Comparison of ENCODE assay signal across 25 cellular contexts in the genomic region with DNA sequence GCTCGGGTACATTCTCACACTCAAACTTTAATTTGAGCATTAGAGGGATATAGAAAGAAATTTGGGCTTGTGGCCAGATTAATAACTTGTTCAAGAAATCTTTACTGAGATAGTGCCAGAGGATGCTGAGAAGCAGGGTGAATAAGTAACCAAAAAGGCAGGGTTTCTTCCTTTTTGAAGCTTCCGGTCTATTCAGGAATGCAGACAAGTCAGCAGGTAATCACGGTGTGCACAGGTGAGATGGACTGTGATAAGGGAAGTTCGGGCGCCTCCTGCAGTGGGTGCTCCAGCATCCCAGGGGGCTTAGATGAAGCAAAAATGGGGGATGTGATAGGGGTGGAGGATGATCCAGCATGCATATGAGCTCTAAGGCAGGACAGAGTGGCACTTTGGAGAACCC. TPM values are rescaled to one million over a fixed set of nuclear protein-coding genes. Genes with fewer than 3 reads are reported as not detected.
DNase-seq lines count a peak whose midpoint lies in the region; ATAC-seq and TF ChIP-seq lines count a peak whose summit lies in the region.
"Had no signal": no experiment of that assay in that cellular context is flagged by ENCODE, and none has a peak within 500 bp of the region (broad histone marks: within the 10 kb centered on the region; RNA-seq: fewer than 3 reads in every experiment).

No MANE protein-coding gene starts in this region.

- H3K4ac ChIP-seq in mesenchymal stem cell (ENCODE audit: low read depth in 1 of 2, low read length in 2 of 2) = no peak overlapping the region

- in situ Hi-C loops in mammary epithelial cell (cut with MboI; ENCODE audit: low sequenced_read_pairs in 2 of 2) (no loop called here), HAP-1 (cut with MboI; ENCODE audit: low sequenced_read_pairs) (no loop called here)

- no peak overlapping the region for H4K91ac ChIP-seq in mesenchymal stem cell (ENCODE audit: low read length)

- peaks cover 8% of the 10 kb centered on the region for H3K36me3 Mint-ChIP-seq in MCF 10A (ENCODE audit: insufficient read depth, unreplicated experiment)
- H3K36me3 Mint-ChIP-seq in dendritic cell treated with granulocyte-macrophage colony-stimulating factor and Interleukin-4, amounts not matched to agents 40 ng/mL and 50 ng/mL, for 4 days (ENCODE audit: low read depth) = peaks cover 5% of the 10 kb centered on the region
- H3K36me3 Mint-ChIP-seq: CD8-positive, alpha-beta T cell had no signal

- H3K9me3 ChIP-seq in mammary epithelial cell (replicated peaks; ENCODE audit: insufficient read depth, low read length) = no peaks in the 10 kb centered on the region
- H3K9me3 ChIP-seq in mesenchymal stem cell (ENCODE audit: control insufficient read depth, low read length) = no peaks in the 10 kb centered on the region
- H3K9me3 ChIP-seq in HAP-1 = no peaks in the 10 kb centered on the region

- H3K4me2 ChIP-seq in mammary epithelial cell (ENCODE audit: insufficient read depth, low read depth, low read length) = no peak overlapping the region
- no peak overlapping the region for H3K4me2 ChIP-seq in mesenchymal stem cell (ENCODE audit: low read length, poor library complexity, severe bottlenecking)

- H3K27me3 Mint-ChIP-seq in MCF 10A (ENCODE audit: insufficient read depth, unreplicated experiment) = no peaks in the 10 kb centered on the region
- H3K27me3 Mint-ChIP-seq in dendritic cell treated with granulocyte-macrophage colony-stimulating factor and Interleukin-4, amounts not matched to agents 40 ng/mL and 50 ng/mL, for 4 days = no peaks in the 10 kb centered on the region

- intact Hi-C loops in MCF 10A (cut with micrococcal nuclease) (no loop called here), mammary epithelial cell (cut with micrococcal nuclease) (no loop called here)
- intact Hi-C loops in dendritic cell treated with granulocyte-macrophage colony-stimulating factor and Interleukin-4, amounts not matched to agents 40 ng/mL and 50 ng/mL, for 4 days (cut with micrococcal nuclease) = no loop called here

- no peak overlapping the region for H3K4me3 Mint-ChIP-seq in MCF 10A (ENCODE audit: unreplicated experiment)
- no peak overlapping the region for H3K4me3 Mint-ChIP-seq in dendritic cell treated with granulocyte-macrophage colony-stimulating factor and Interleukin-4, amounts not matched to agents 40 ng/mL and 50 ng/mL, for 4 days
- H3K4me3 Mint-ChIP-seq: B cell; CD8-positive, alpha-beta T cell had no signal

- no peaks in the 10 kb centered on the region for H3K9me3 Mint-ChIP-seq in MCF 10A (ENCODE audit: unreplicated experiment)
- H3K9me3 Mint-ChIP-seq in dendritic cell treated with granulocyte-macrophage colony-stimulating factor and Interleukin-4, amounts not matched to agents 40 ng/mL and 50 ng/mL, for 4 days = no peaks in the 10 kb centered on the region

- no peak overlapping the region for H3K18ac ChIP-seq in mesenchymal stem cell (ENCODE audit: low read depth in 1 of 2, low read length in 2 of 2)

- H4K20me1 ChIP-seq in mammary epithelial cell (ENCODE audit: insufficient read depth, low read length) = no peaks in the 10 kb centered on the region

- no TSS peak for BruUV-seq in MCF 10A (replicated peaks; lab: Mats Ljungman, UMichigan)
- BruUV-seq in mammary epithelial cell (replicated peaks; lab: Mats Ljungman, UMichigan) = no TSS peak

- H3K4me1 Mint-ChIP-seq in MCF 10A (ENCODE audit: insufficient read depth, unreplicated experiment) = peaks cover 19% of the 10 kb centered on the region
- peaks cover 61% of the 10 kb centered on the region for H3K4me1 Mint-ChIP-seq in dendritic cell treated with granulocyte-macrophage colony-stimulating factor and Interleukin-4, amounts not matched to agents 40 ng/mL and 50 ng/mL, for 4 days (ENCODE audit: low read depth)
- H3K4me1 Mint-ChIP-seq: B cell had no signal

- H3K36me3 ChIP-seq in mammary epithelial cell (ENCODE audit: insufficient read depth, low read length) = no peaks in the 10 kb centered on the region
- H3K36me3 ChIP-seq in mesenchymal stem cell (ENCODE audit: control insufficient read depth in 1 of 2, insufficient read depth in 2 of 2, low read depth in 1 of 2, low read length in 2 of 2) = no peaks in the 10 kb centered on the region
- H3K36me3 ChIP-seq in HAP-1 (replicated peaks) = no peaks in the 10 kb centered on the region

- H2AK5ac ChIP-seq in mesenchymal stem cell (ENCODE audit: low read length, severe bottlenecking) = peak overlapping the region; percentile 90

- ATAC-seq in HG03439 (IDR thresholded peaks at IDR 0.05; ENCODE audit: unreplicated experiment) = no peak
- ATAC-seq: CD8-positive, alpha-beta T cell; HCT116 had no signal

- H3K79me2 ChIP-seq in mammary epithelial cell (ENCODE audit: insufficient read depth, low read length) = no peaks in the 10 kb centered on the region

- H3K27ac ChIP-seq in mammary epithelial cell (ENCODE audit: insufficient read depth, low read depth, low read length) = no peak overlapping the region
- H3K27ac ChIP-seq in mesenchymal stem cell (ENCODE audit: low read length, poor library complexity, severe bottlenecking) = no peak overlapping the region
- H3K27ac ChIP-seq: 22Rv1, C4-2B, HL-60 had no signal

- no peak overlapping the region for H2BK120ac ChIP-seq in mesenchymal stem cell (ENCODE audit: low read depth, low read length)

- H3K27me3 ChIP-seq in mammary epithelial cell (ENCODE audit: insufficient read depth, low read length) = no peaks in the 10 kb centered on the region
- no peaks in the 10 kb centered on the region for H3K27me3 ChIP-seq in mesenchymal stem cell (ENCODE audit: control insufficient read depth in 1 of 2, insufficient read depth in 1 of 2, low read length in 2 of 2)
- H3K27me3 ChIP-seq in HAP-1 (ENCODE audit: low read depth) = peaks cover 3% of the 10 kb centered on the region; the same call in 1 of the 2 replicates

- H2AFZ ChIP-seq in mammary epithelial cell (ENCODE audit: low read depth, low read length) (no peak overlapping the region), mesenchymal stem cell (ENCODE audit: low read depth, low read length) (no peak overlapping the region)

- 23% methylated on average over 5 of the region's 5 CpGs for WGBS in mammary epithelial cell (ENCODE audit: low coverage, missing lambda C conversion rate)
- WGBS in mesenchymal stem cell = 86% methylated on average over 3 of the region's 5 CpGs

- no peak for DNase-seq in MCF 10A (ENCODE audit: unreplicated experiment)
- no peak for DNase-seq in mammary epithelial cell
- no peak for DNase-seq in mesenchymal stem cell
- no peak for DNase-seq in activated CD8-positive, alpha-beta memory T cell treated with anti-CD3 and anti-CD28 coated beads, Interleukin-2, amount 50 U/mL, for 48 hours
- DNase-seq in HAP-1 (ENCODE audit: low spot score in 2 of 2) = no peak
- DNase-seq: CD8-positive, alpha-beta T cell; DMS79 treated with DMSO at 0.1 percent for 48 hours; GF-D8; GOT3; NCI-H1092; NCI-H1417 treated with DMSO at 0.1 percent for 48 hours; NCI-H2081 treated with DMSO at 0.1 percent for 48 hours; NCI-H2171; NCI-H226; NCI-H510A; NCI-H69; RPMI8226; SHP77 had no signal

- no peak overlapping the region for H4K8ac ChIP-seq in mesenchymal stem cell (ENCODE audit: low read length)

- H3K23ac ChIP-seq in mesenchymal stem cell (ENCODE audit: low read length in 2 of 2) = no peak overlapping the region

- H3K79me1 ChIP-seq in mesenchymal stem cell (replicated peaks; ENCODE audit: low read length, poor library complexity, severe bottlenecking) = peaks cover 4% of the 10 kb centered on the region

- H2BK15ac ChIP-seq in mesenchymal stem cell (ENCODE audit: low read depth, poor library complexity, severe bottlenecking) = no peak overlapping the region

- H3K4me3 ChIP-seq in mammary epithelial cell (replicated peaks in 1 of 3; ENCODE audit: insufficient read depth in 1 of 3, low read depth in 2 of 3, low read length in 3 of 3) (no peak overlapping the region), mesenchymal stem cell (ENCODE audit: insufficient read depth in 1 of 2, low read depth in 1 of 2, low read length in 2 of 2) (no peak overlapping the region), HAP-1 (no peak overlapping the region)

- CTCF ChIA-PET in MCF 10A (lab: Yijun Ruan, JAX) (no interaction called here), mammary epithelial cell (lab: Charles Lee; ENCODE audit: low non-redundant PET) (no interaction called here)

- no peak overlapping the region for H2BK5ac ChIP-seq in mesenchymal stem cell (ENCODE audit: low read depth, low read length, poor library complexity, severe bottlenecking)

- peak overlapping the region; percentile 32 for H3K27ac Mint-ChIP-seq in MCF 10A (ENCODE audit: low read depth, unreplicated experiment)
- peak overlapping the region; percentile 16 for H3K27ac Mint-ChIP-seq in dendritic cell treated with granulocyte-macrophage colony-stimulating factor and Interleukin-4, amounts not matched to agents 40 ng/mL and 50 ng/mL, for 4 days
- H3K27ac Mint-ChIP-seq: B cell; CD8-positive, alpha-beta T cell had no signal

- H3K4me1 ChIP-seq in mammary epithelial cell (ENCODE audit: insufficient read depth, low read length) (peaks cover 27% of the 10 kb centered on the region), mesenchymal stem cell (ENCODE audit: control insufficient read depth, insufficient read depth, low read depth, low read length) (peaks cover 7% of the 10 kb centered on the region), HAP-1 (no peaks in the 10 kb centered on the region)

- dilution Hi-C loops in mammary epithelial cell (cut with HindIII; ENCODE audit: low sequenced_read_pairs) = no loop called here

- TF ChIP-seq CTCF in MCF 10A (IDR thresholded peaks at IDR 0.05; ENCODE audit: unreplicated experiment) (no peak), mammary epithelial cell (conservative IDR thresholded peaks at IDR 0.05 in 1 of 2, IDR thresholded peaks at IDR 0.05 in 1 of 2; ENCODE audit: extremely low read depth in 1 of 2, insufficient read depth in 1 of 2, low read depth in 1 of 2, low read length in 2 of 2) (no peak)

- POLR2A ChIA-PET in MCF 10A (lab: Yijun Ruan, JAX) = interaction anchor here (1.9 kb wide), 1 partner anchor 11 kb away, joined by 5 read pairs; no protein-coding TSS in a partner anchor

- H2BK12ac ChIP-seq in mesenchymal stem cell (ENCODE audit: low read length in 2 of 2) = no peak overlapping the region

- no peak overlapping the region for H3K14ac ChIP-seq in mesenchymal stem cell (ENCODE audit: low read length in 2 of 2)

- H3K9ac ChIP-seq in mammary epithelial cell (ENCODE audit: insufficient read depth, low read length) (no peak overlapping the region), mesenchymal stem cell (ENCODE audit: low read length) (no peak overlapping the region)

RNA-seq across cellular contexts. Expression of gene CYP1B1, which starts 44.9 kb away (rescaled TPM):
- total RNA-seq in MCF 10A (2022) (37.2 and 53.3 TPM in 2 replicates), mammary epithelial cell (100 to 1,000 TPM in 1 of 2 donors, 10 to 100 TPM in 1; 13.8 to 317 TPM)
- 4.1 TPM for polyA plus RNA-seq in mammary epithelial cell
- 7.2 TPM for polyA minus RNA-seq in mammary epithelial cell
- polyA plus RNA-seq in mesenchymal stem cell (2013, experiment 1 of 2) = 32.4 TPM
- 33.1 TPM for polyA plus RNA-seq in mesenchymal stem cell (2013, experiment 2 of 2)
- total RNA-seq: CD8-positive, alpha-beta T cell had no signal
